ENCODE assay signal across 13 cellular contexts in the genomic region with DNA sequence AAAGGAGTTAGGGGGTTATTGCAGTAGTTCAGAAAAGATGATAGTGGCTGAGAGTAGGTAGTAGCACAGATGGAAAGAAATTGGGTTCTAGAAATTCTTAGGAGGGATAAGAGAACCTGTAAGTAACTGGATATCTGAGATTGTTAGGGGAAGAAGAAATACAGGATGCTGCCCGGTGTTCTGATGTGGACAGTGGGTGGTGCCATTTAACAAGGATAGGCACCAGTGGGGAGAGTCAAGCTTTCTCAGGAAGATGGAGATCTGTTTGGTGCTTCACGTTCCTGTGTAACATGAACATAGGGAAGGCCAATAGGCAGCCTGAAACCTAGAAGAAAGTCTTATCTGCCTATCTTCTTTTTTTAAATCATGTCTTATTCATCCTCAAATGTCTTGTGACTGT.
DNase-seq lines count a peak whose midpoint lies in the region; ATAC-seq and TF ChIP-seq lines count a peak whose summit lies in the region.
"Had no signal": no experiment of that assay in that cellular context is flagged by ENCODE, and none has a peak within 500 bp of the region (broad histone marks: within the 10 kb centered on the region; RNA-seq: fewer than 3 reads in every experiment).

No MANE protein-coding gene starts in this region.

- DNase-seq in Ammon's horn (ENCODE audit: low spot score) (peak; percentile 25), WERI-Rb-1 (peak; percentile 20), iris pigment epithelial cell (ENCODE audit: low read depth) (peak; percentile 40), AG08396 (ENCODE audit: low spot score) (no peak), thyroid gland (no peak), left lobe of liver (ENCODE audit: low spot score) (no peak)
- no peak for DNase-seq in CD8-positive, alpha-beta T cell
- DNase-seq: colonic mucosa, NCI-H226, tibial artery had no signal

- H3K36me3 Mint-ChIP-seq in CD8-positive, alpha-beta T cell = no peaks in the 10 kb centered on the region

- H3K27ac Mint-ChIP-seq in CD8-positive, alpha-beta T cell = no peak overlapping the region

- 62 to 76% methylated on average over 2 of the region's 2 CpGs for WGBS in thyroid gland, 2 donors

- TF ChIP-seq CTCF in WERI-Rb-1 (IDR thresholded peaks at IDR 0.05; ENCODE audit: low read depth, low read length) (peak; percentile 32; the same call in 1 of the 2 replicates), thyroid gland (IDR thresholded peaks at IDR 0.05) (no peak)
- no peak for TF ChIP-seq CTCF in CD8-positive, alpha-beta T cell (IDR thresholded peaks at IDR 0.05)

- H3K36me3 ChIP-seq in WERI-Rb-1 (no peaks in the 10 kb centered on the region), thyroid gland (no peaks in the 10 kb centered on the region)
- no peaks in the 10 kb centered on the region for H3K36me3 ChIP-seq in CD8-positive, alpha-beta T cell (ENCODE audit: insufficient read depth, low read length)
- H3K36me3 ChIP-seq: colonic mucosa, neutrophil, tibial artery had no signal

- POLR2A ChIA-PET in CD8-positive, alpha-beta T cell (lab: Charles Lee) = no interaction called here

- H3K9me3 ChIP-seq in WERI-Rb-1 (ENCODE audit: severe bottlenecking) (no peaks in the 10 kb centered on the region), thyroid gland (no peaks in the 10 kb centered on the region)
- no peaks in the 10 kb centered on the region for H3K9me3 ChIP-seq in CD8-positive, alpha-beta T cell (ENCODE audit: low read length)
- H3K9me3 ChIP-seq: colonic mucosa, neutrophil, tibial artery had no signal

- no peaks in the 10 kb centered on the region for H3K27me3 Mint-ChIP-seq in CD8-positive, alpha-beta T cell (ENCODE audit: low read depth)

- H3K9me3 Mint-ChIP-seq in CD8-positive, alpha-beta T cell = no peaks in the 10 kb centered on the region

- H3K4me3 Mint-ChIP-seq in CD8-positive, alpha-beta T cell = no peak overlapping the region

- TF ChIP-seq POLR2A in thyroid gland (IDR thresholded peaks at IDR 0.05) = no peak

- no peaks in the 10 kb centered on the region for H3K4me1 ChIP-seq in CD8-positive, alpha-beta T cell (ENCODE audit: insufficient read depth, low read length)
- peaks cover 7% of the 10 kb centered on the region in 2 donors for H3K4me1 ChIP-seq in thyroid gland
- H3K4me1 ChIP-seq: colonic mucosa, tibial artery had no signal

- no peaks in the 10 kb centered on the region for H3K27me3 ChIP-seq in WERI-Rb-1 (ENCODE audit: insufficient read depth, low read depth, severe bottlenecking)
- no peaks in the 10 kb centered on the region for H3K27me3 ChIP-seq in CD8-positive, alpha-beta T cell (ENCODE audit: insufficient read depth, low read length)
- H3K27me3 ChIP-seq in thyroid gland = no peaks in the 10 kb centered on the region
- H3K27me3 ChIP-seq: colonic mucosa, neutrophil had no signal

- TF ChIP-seq RAD21 in Ishikawa (IDR thresholded peaks at IDR 0.05; ENCODE audit: low read depth) = peak; percentile 12; the same call in 1 of the 2 replicates

- no peaks in the 10 kb centered on the region for H3K4me1 Mint-ChIP-seq in CD8-positive, alpha-beta T cell (ENCODE audit: low read depth)

- H3K4me3 ChIP-seq in WERI-Rb-1 (ENCODE audit: low read depth, low read length) (no peak overlapping the region), thyroid gland (replicated peaks in 1 of 3) (no peak overlapping the region)
- H3K4me3 ChIP-seq in CD8-positive, alpha-beta T cell (ENCODE audit: low read depth, low read length) = no peak overlapping the region
- H3K4me3 ChIP-seq: colonic mucosa, tibial artery had no signal

- ATAC-seq in CD8-positive, alpha-beta T cell = no peak
- no peak for ATAC-seq in left lobe of liver
- ATAC-seq: HCT116 had no signal

- H3K27ac ChIP-seq in WERI-Rb-1 (no peak overlapping the region), thyroid gland (no peak overlapping the region)
- H3K27ac ChIP-seq in CD8-positive, alpha-beta T cell (ENCODE audit: low read depth, low read length) = no peak overlapping the region
- H3K27ac ChIP-seq: colonic mucosa, neutrophil, tibial artery had no signal

- intact Hi-C loops in CD8-positive, alpha-beta T cell (cut with DNase I, micrococcal nuclease) = no loop called here
- intact Hi-C loops in thyroid gland (cut with DNase I) = no loop called here

- no peak for TF ChIP-seq EP300 in Ishikawa (IDR thresholded peaks at IDR 0.05; ENCODE audit: borderline replicate concordance)

- CTCF ChIA-PET in CD8-positive, alpha-beta T cell (lab: Charles Lee) = no interaction called here

TF ChIP-seq in Ishikawa, 13 proteins besides CTCF, POLR2A, EP300 and RAD21:
- TF ChIP-seq, protein P1, sequence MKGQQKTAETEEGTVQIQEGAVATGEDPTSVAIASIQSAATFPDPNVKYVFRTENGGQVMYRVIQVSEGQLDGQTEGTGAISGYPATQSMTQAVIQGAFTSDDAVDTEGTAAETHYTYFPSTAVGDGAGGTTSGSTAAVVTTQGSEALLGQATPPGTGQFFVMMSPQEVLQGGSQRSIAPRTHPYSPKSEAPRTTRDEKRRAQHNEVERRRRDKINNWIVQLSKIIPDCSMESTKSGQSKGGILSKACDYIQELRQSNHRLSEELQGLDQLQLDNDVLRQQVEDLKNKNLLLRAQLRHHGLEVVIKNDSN (IDR thresholded peaks at IDR 0.05) = no peak
- TF ChIP-seq, protein P2, sequence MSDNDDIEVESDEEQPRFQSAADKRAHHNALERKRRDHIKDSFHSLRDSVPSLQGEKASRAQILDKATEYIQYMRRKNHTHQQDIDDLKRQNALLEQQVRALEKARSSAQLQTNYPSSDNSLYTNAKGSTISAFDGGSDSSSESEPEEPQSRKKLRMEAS (IDR thresholded peaks at IDR 0.05) = no peak
- TF ChIP-seq FOXM1 (IDR thresholded peaks at IDR 0.05; ENCODE audit: borderline replicate concordance, low read depth) (no peak), ZBTB7A (IDR thresholded peaks at IDR 0.05; ENCODE audit: low read depth) (no peak), YY1 (IDR thresholded peaks at IDR 0.05; ENCODE audit: low read depth) (no peak), NFIC (IDR thresholded peaks at IDR 0.05) (no peak), CEBPB (IDR thresholded peaks at IDR 0.05) (no peak), TEAD4 (IDR thresholded peaks at IDR 0.05) (no peak), EGR1 (IDR thresholded peaks at IDR 0.05) (no peak), TAF1 (IDR thresholded peaks at IDR 0.05; ENCODE audit: low read depth) (no peak), CREB1 (IDR thresholded peaks at IDR 0.05; ENCODE audit: low read depth) (no peak), TCF12 (IDR thresholded peaks at IDR 0.05; ENCODE audit: low read depth) (no peak)
- TF ChIP-seq, protein P3, sequence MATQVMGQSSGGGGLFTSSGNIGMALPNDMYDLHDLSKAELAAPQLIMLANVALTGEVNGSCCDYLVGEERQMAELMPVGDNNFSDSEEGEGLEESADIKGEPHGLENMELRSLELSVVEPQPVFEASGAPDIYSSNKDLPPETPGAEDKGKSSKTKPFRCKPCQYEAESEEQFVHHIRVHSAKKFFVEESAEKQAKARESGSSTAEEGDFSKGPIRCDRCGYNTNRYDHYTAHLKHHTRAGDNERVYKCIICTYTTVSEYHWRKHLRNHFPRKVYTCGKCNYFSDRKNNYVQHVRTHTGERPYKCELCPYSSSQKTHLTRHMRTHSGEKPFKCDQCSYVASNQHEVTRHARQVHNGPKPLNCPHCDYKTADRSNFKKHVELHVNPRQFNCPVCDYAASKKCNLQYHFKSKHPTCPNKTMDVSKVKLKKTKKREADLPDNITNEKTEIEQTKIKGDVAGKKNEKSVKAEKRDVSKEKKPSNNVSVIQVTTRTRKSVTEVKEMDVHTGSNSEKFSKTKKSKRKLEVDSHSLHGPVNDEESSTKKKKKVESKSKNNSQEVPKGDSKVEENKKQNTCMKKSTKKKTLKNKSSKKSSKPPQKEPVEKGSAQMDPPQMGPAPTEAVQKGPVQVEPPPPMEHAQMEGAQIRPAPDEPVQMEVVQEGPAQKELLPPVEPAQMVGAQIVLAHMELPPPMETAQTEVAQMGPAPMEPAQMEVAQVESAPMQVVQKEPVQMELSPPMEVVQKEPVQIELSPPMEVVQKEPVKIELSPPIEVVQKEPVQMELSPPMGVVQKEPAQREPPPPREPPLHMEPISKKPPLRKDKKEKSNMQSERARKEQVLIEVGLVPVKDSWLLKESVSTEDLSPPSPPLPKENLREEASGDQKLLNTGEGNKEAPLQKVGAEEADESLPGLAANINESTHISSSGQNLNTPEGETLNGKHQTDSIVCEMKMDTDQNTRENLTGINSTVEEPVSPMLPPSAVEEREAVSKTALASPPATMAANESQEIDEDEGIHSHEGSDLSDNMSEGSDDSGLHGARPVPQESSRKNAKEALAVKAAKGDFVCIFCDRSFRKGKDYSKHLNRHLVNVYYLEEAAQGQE (IDR thresholded peaks at IDR 0.05; ENCODE audit: low read depth) = no peak

Comparison
In these comparisons a context has a peak if more than half of its experiments do, and no peak if none do; other contexts are left out.
1. DNase-seq: peak in Ammon's horn (single experiment), WERI-Rb-1 (single experiment) and iris pigment epithelial cell (single experiment); none in CD8-positive, alpha-beta T cell (0 of 7), AG08396 (single experiment), thyroid gland (0 of 2) and left lobe of liver (single experiment).